19 cellular contexts compared by ENCODE assay signal in genomic region chr16:66003196-66003595, GRCh38.
DNase-seq lines count a peak whose midpoint lies in the region; ATAC-seq and TF ChIP-seq lines count a peak whose summit lies in the region.
"Had no signal": no experiment of that assay in that cellular context is flagged by ENCODE, and none has a peak within 500 bp of the region (broad histone marks: within the 10 kb centered on the region; RNA-seq: fewer than 3 reads in every experiment).

No MANE protein-coding gene starts in this region.

- no peak overlapping the region for H3K4me3 Mint-ChIP-seq in nephron
- H3K4me3 Mint-ChIP-seq: CD4-positive, alpha-beta T cell had no signal

- no peak for TF ChIP-seq CTCF in AG10803 (conservative IDR thresholded peaks at IDR 0.05; ENCODE audit: low read length)
- no peak for TF ChIP-seq CTCF in fibroblast of mammary gland (conservative IDR thresholded peaks at IDR 0.05; ENCODE audit: control insufficient read depth, insufficient read depth, low read depth, low read length)
- no peak for TF ChIP-seq CTCF in nephron (IDR thresholded peaks at IDR 0.05; ENCODE audit: unreplicated experiment in 3 of 3)
- TF ChIP-seq CTCF in WERI-Rb-1 (IDR thresholded peaks at IDR 0.05; ENCODE audit: low read depth, low read length): no peak

- H3K36me3 ChIP-seq in MG63 (no peaks in the 10 kb centered on the region), WERI-Rb-1 (no peaks in the 10 kb centered on the region)
- H3K36me3 ChIP-seq: BE2C, Peyer's patch had no signal

- no peak overlapping the region for H3K27ac ChIP-seq in WERI-Rb-1
- H3K27ac ChIP-seq: A549, Peyer's patch had no signal

- H3K36me3 Mint-ChIP-seq in nephron (ENCODE audit: low read depth): no peaks in the 10 kb centered on the region

- H3K9me3 Mint-ChIP-seq in nephron: peaks cover 6% of the 10 kb centered on the region
- H3K9me3 Mint-ChIP-seq: CD4-positive, alpha-beta T cell had no signal

- ATAC-seq in HG03175 (IDR thresholded peaks at IDR 0.05; ENCODE audit: unreplicated experiment) (no peak), HG02840 (IDR thresholded peaks at IDR 0.05; ENCODE audit: low FRiP score, unreplicated experiment) (no peak)
- ATAC-seq: A549 had no signal

- H3K4me1 Mint-ChIP-seq in nephron: peaks cover 62% of the 10 kb centered on the region

- H3K27ac Mint-ChIP-seq in nephron: peak overlapping the region in 2 of 3 experiments; percentile 56 to 91
- H3K27ac Mint-ChIP-seq: CD4-positive, alpha-beta T cell had no signal

- H3K9me3 ChIP-seq in MG63 (no peaks in the 10 kb centered on the region), WERI-Rb-1 (ENCODE audit: severe bottlenecking) (no peaks in the 10 kb centered on the region)
- H3K9me3 ChIP-seq: A549, BE2C, Peyer's patch had no signal

- H3K27me3 Mint-ChIP-seq in nephron (ENCODE audit: low read depth): no peaks in the 10 kb centered on the region

- peak; percentile 65 for DNase-seq in AG10803 (ENCODE audit: low read depth)
- DNase-seq in MG63: peak; percentile 69
- DNase-seq in fibroblast of mammary gland (ENCODE audit: low read depth): peak; percentile 7
- DNase-seq in RKO (ENCODE audit: low spot score): no peak
- DNase-seq in WERI-Rb-1: no peak
- DNase-seq: BE2C; Calu3; CD4-positive, alpha-beta T cell; DMS53; KBM-7; NCI-H1436 treated with DMSO at 0.1 percent for 48 hours; NCI-H2081; NCI-H510A treated with DMSO at 0.1 percent for 48 hours; Peyer's patch; SHP77 treated with DMSO at 0.1 percent for 48 hours had no signal

- H3K27me3 ChIP-seq in MG63 (no peaks in the 10 kb centered on the region), WERI-Rb-1 (ENCODE audit: insufficient read depth, low read depth, severe bottlenecking) (no peaks in the 10 kb centered on the region)
- H3K27me3 ChIP-seq: BE2C, Peyer's patch had no signal

- no peak overlapping the region for H3K4me3 ChIP-seq in AG10803 (ENCODE audit: low read length)
- no peak overlapping the region for H3K4me3 ChIP-seq in MG63
- no peak overlapping the region for H3K4me3 ChIP-seq in fibroblast of mammary gland (ENCODE audit: control insufficient read depth, low read depth, low read length)
- no peak overlapping the region for H3K4me3 ChIP-seq in WERI-Rb-1 (ENCODE audit: low read depth, low read length)
- H3K4me3 ChIP-seq: A549, Peyer's patch had no signal

Comparison
In these comparisons a context has a peak if more than half of its experiments do, and no peak if none do; other contexts are left out.
1. DNase-seq: peak in AG10803 (single experiment), MG63 (single experiment) and fibroblast of mammary gland (single experiment); none in RKO (single experiment) and WERI-Rb-1 (single experiment).